In genomic region chr17:42518046-42518754, GRCh38 we compare ENCODE assay signal across 9 cellular contexts. TPM values are rescaled to one million over a fixed set of nuclear protein-coding genes. Genes with fewer than 3 reads are reported as not detected.
DNase-seq lines count a peak whose midpoint lies in the region; ATAC-seq and TF ChIP-seq lines count a peak whose summit lies in the region.
"Had no signal": no experiment of that assay in that cellular context is flagged by ENCODE, and none has a peak within 500 bp of the region (broad histone marks: within the 10 kb centered on the region; RNA-seq: fewer than 3 reads in every experiment).

No MANE protein-coding gene starts in this region.

- peak in 1 of 3 donors; percentile 5 for TF ChIP-seq POLR2A in body of pancreas (IDR thresholded peaks at IDR 0.05)
- no peak for TF ChIP-seq POLR2A in testis (IDR thresholded peaks at IDR 0.05)

- WGBS in body of pancreas, 2 donors, result 48 to 49% methylated on average over 6 to 9 of the region's 9 CpGs
- WGBS in testis, 2 donors, result 40 to 46% methylated on average over 8 to 9 of the region's 9 CpGs

- POLR2A ChIA-PET in CD4-positive, alpha-beta memory T cell (lab: Charles Lee; ENCODE audit: partially characterized antibody), result interaction anchor here (0.6 to 1.0 kb wide), 2 partner anchors 47 to 90 kb away, joined by 3 read pairs; no protein-coding TSS in a partner anchor

- no peak overlapping the region for H3K4me3 Mint-ChIP-seq in CD4-positive, alpha-beta memory T cell

- H3K27me3 ChIP-seq in body of pancreas, result no peaks in the 10 kb centered on the region
- H3K27me3 ChIP-seq in testis, result no peaks in the 10 kb centered on the region
- H3K27me3 ChIP-seq in CD4-positive, alpha-beta memory T cell (ENCODE audit: insufficient read depth, low read length), result no peaks in the 10 kb centered on the region

- no peak overlapping the region for H3K27ac Mint-ChIP-seq in CD4-positive, alpha-beta memory T cell

- DNase-seq in NCI-H1694 treated with DMSO at 0.1 percent for 48 hours (lab: John Stamatoyannopoulos, UW) (peak; percentile 45), NCI-H1694 (lab: John Stamatoyannopoulos, UW) (no peak), body of pancreas (peak; percentile 53 to 78 (median 66)), left kidney (ENCODE audit: low read depth, low spot score) (peak; percentile 32), testis (peak; percentile 71)
- DNase-seq in CD4-positive, alpha-beta memory T cell, result no peak
- no peak for DNase-seq in stimulated activated naive CD4-positive, alpha-beta T cell (lab: John Stamatoyannopoulos, UW)

- H3K9me3 ChIP-seq in body of pancreas (no peaks in the 10 kb centered on the region), testis (no peaks in the 10 kb centered on the region)
- H3K9me3 ChIP-seq in CD4-positive, alpha-beta memory T cell (ENCODE audit: control insufficient read depth in 1 of 2, low read length in 2 of 2), result no peaks in the 10 kb centered on the region

- peaks cover 3 to 7% of the 10 kb centered on the region in 2 donors for H3K36me3 Mint-ChIP-seq in CD4-positive, alpha-beta memory T cell

- peak; percentile 49 for ATAC-seq in body of pancreas
- ATAC-seq in HG02981 (IDR thresholded peaks at IDR 0.05; ENCODE audit: unreplicated experiment), result no peak

- H3K4me3 ChIP-seq in body of pancreas, result no peak overlapping the region
- H3K4me3 ChIP-seq in testis, result no peak overlapping the region
- H3K4me3 ChIP-seq in CD4-positive, alpha-beta memory T cell (ENCODE audit: low read length in 2 of 2), result no peak overlapping the region

- peaks cover 0 to 8% (median 3%) of the 10 kb centered on the region in 4 donors for H3K4me1 Mint-ChIP-seq in CD4-positive, alpha-beta memory T cell

- H3K9me3 Mint-ChIP-seq in CD4-positive, alpha-beta memory T cell, result no peaks in the 10 kb centered on the region

- H3K27ac ChIP-seq in body of pancreas, result peak overlapping the region; percentile 41 to 80 (median 70)
- H3K27ac ChIP-seq in testis, result peak overlapping the region; percentile 93
- no peak overlapping the region for H3K27ac ChIP-seq in CD4-positive, alpha-beta memory T cell (ENCODE audit: low read depth, low read length)
- H3K27ac ChIP-seq: C4-2B had no signal

- H3K4me1 ChIP-seq in body of pancreas (peaks cover 40% of the 10 kb centered on the region), testis (peaks cover 94% of the 10 kb centered on the region)
- peaks cover 7% of the 10 kb centered on the region for H3K4me1 ChIP-seq in CD4-positive, alpha-beta memory T cell (ENCODE audit: insufficient read depth, low read length)

- intact Hi-C loops in body of pancreas (cut with DNase I) (loop anchor here (10.0 kb wide), 1 partner anchor 203 kb away; no protein-coding TSS in a partner anchor), testis (cut with DNase I; ENCODE audit: low total_unique reads) (loop anchor here (5.0 kb wide), 1 partner anchor 196 kb away; no protein-coding TSS in a partner anchor)
- intact Hi-C loops in CD4-positive, alpha-beta memory T cell (cut with micrococcal nuclease), result loop anchor here (5.0 kb wide), 1 partner anchor 36 kb away; no protein-coding TSS in a partner anchor

- H3K36me3 ChIP-seq in body of pancreas (replicated peaks in 1 of 2; ENCODE audit: insufficient read depth in 1 of 2, low read depth in 2 of 2), result no peaks in the 10 kb centered on the region
- H3K36me3 ChIP-seq in testis (ENCODE audit: low read depth, missing control alignments), result no peaks in the 10 kb centered on the region
- no peaks in the 10 kb centered on the region for H3K36me3 ChIP-seq in CD4-positive, alpha-beta memory T cell (ENCODE audit: insufficient read depth, low read length)

- TF ChIP-seq CTCF in body of pancreas (IDR thresholded peaks at IDR 0.05), result no peak
- no peak for TF ChIP-seq CTCF in testis (IDR thresholded peaks at IDR 0.05)

- CTCF ChIA-PET in CD4-positive, alpha-beta memory T cell (lab: Charles Lee; ENCODE audit: partially characterized antibody), result interaction anchor here (0.5 to 9.2 kb wide), 29 partner anchors 9 to 296 kb away, joined by 3 to 86 read pairs (median 4); partner anchors contain the start of genes CAVIN1 and NAGLU

- no peaks in the 10 kb centered on the region for H3K27me3 Mint-ChIP-seq in CD4-positive, alpha-beta memory T cell

RNA-seq across cellular contexts. Expression of gene NAGLU, which starts 17.8 kb away (rescaled TPM):
- total RNA-seq in body of pancreas (100 to 1,000 TPM in 1 of 2 donors, 10 to 100 TPM in 1; 46.4 to 110 TPM), testis (10 to 100 TPM; 37.6 to 40.6 TPM)
- polyA plus RNA-seq in testis (ENCODE audit: insufficient read depth, low read depth, low replicate concordance), result 18.9 TPM
- 10 to 100 TPM; 20.6 to 22.8 TPM for total RNA-seq in CD4-positive, alpha-beta memory T cell
- polyA plus RNA-seq in CD4-positive, alpha-beta memory T cell, result 10 to 100 TPM in 1 of 2 donors, 1 to 10 TPM in 1; 8.5 to 15.5 TPM

RNA-seq across cellular contexts. Expression of gene HSD17B1, which starts 34.5 kb away (rescaled TPM):
- 1 to 10 TPM in 1 of 2 donors, under 1 TPM in 1; 0.78 to 9.2 TPM for total RNA-seq in body of pancreas
- total RNA-seq in testis, result 10 to 100 TPM; 13.8 to 14.4 TPM
- polyA plus RNA-seq in testis (ENCODE audit: insufficient read depth, low read depth, low replicate concordance), result 7.1 TPM
- total RNA-seq in CD4-positive, alpha-beta memory T cell, result 1 to 10 TPM; 1.2 TPM
- under 1 TPM; 0.07 to 0.88 TPM for polyA plus RNA-seq in CD4-positive, alpha-beta memory T cell

RNA-seq across cellular contexts. Expression of gene COASY, which starts 43.7 kb away (rescaled TPM):
- total RNA-seq in body of pancreas (10 to 100 TPM; 24.1 to 60.6 TPM), testis (10 to 100 TPM; 52.8 to 68.5 TPM)
- 103 TPM for polyA plus RNA-seq in testis (ENCODE audit: insufficient read depth, low read depth, low replicate concordance)
- 10 to 100 TPM; 65.2 to 71.1 TPM for total RNA-seq in CD4-positive, alpha-beta memory T cell
- 10 to 100 TPM; 44.6 to 66.0 TPM for polyA plus RNA-seq in CD4-positive, alpha-beta memory T cell

RNA-seq across cellular contexts. Expression of gene MLX, which starts 48.7 kb away (rescaled TPM):
- 10 to 100 TPM; 24.9 to 28.7 TPM for total RNA-seq in body of pancreas
- 10 to 100 TPM; 27.6 to 38.6 TPM for total RNA-seq in testis
- 26.7 TPM for polyA plus RNA-seq in testis (ENCODE audit: insufficient read depth, low read depth, low replicate concordance)
- 10 to 100 TPM; 73.3 to 73.7 TPM for total RNA-seq in CD4-positive, alpha-beta memory T cell
- 10 to 100 TPM; 38.1 to 53.6 TPM for polyA plus RNA-seq in CD4-positive, alpha-beta memory T cell

RNA-seq across cellular contexts. Expression of gene PSMC3IP, which starts 59.3 kb away (rescaled TPM):
- total RNA-seq in body of pancreas (1 to 10 TPM in 1 of 2 donors, not detected in 1; 2.1 TPM), testis (10 to 100 TPM; 17.2 to 27.2 TPM)
- 45.3 TPM for polyA plus RNA-seq in testis (ENCODE audit: insufficient read depth, low read depth, low replicate concordance)
- 1 to 10 TPM; 3.4 to 4.5 TPM for total RNA-seq in CD4-positive, alpha-beta memory T cell
- 1 to 10 TPM in 1 of 2 donors, under 1 TPM in 1; 0.93 to 1.9 TPM for polyA plus RNA-seq in CD4-positive, alpha-beta memory T cell

Comparison
In these comparisons a context has a peak if more than half of its experiments do, and no peak if none do; other contexts are left out.
1. DNase-seq: peak in NCI-H1694 treated with DMSO at 0.1 percent for 48 hours (single experiment), body of pancreas (4 of 4), left kidney (single experiment) and testis (single experiment); none in NCI-H1694 (single experiment), CD4-positive, alpha-beta memory T cell (0 of 5) and stimulated activated naive CD4-positive, alpha-beta T cell (0 of 6).